Comparison of ENCODE assay signal across 25 cellular contexts in the genomic region with DNA sequence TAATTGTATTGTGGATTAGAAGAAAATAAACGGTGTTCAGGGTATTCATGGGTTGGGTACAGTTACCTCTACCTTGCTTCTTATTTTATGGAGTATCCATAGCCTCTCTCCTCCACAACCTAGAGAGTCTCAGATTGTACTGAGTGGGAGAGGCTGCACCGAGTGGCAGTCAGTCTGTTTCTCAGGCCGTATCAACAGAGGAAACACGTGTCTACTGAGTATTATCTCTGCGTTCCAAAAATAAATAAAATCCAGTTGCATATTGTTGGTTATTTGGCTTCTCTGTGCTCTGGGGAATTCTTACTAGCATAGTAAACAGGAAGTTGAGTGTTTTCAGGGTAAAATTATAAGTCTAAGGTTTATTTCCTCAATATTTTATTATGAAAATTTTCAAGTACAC.
DNase-seq lines count a peak whose midpoint lies in the region; ATAC-seq, FAIRE-seq and TF ChIP-seq lines count a peak whose summit lies in the region.
"Had no signal": no experiment of that assay in that cellular context is flagged by ENCODE, and none has a peak within 500 bp of the region (broad histone marks: within the 10 kb centered on the region; RNA-seq: fewer than 3 reads in every experiment).

No MANE protein-coding gene starts in this region.

- no peaks in the 10 kb centered on the region for H3K4me1 Mint-ChIP-seq in stimulated activated memory B cell treated with anti-CD40 and anti-IgM and Interleukin-4, amounts not matched to agents 10 μg/mL and 1 μg/mL and 100 μg/mL, for 72 hours

- H3K27me3 ChIP-seq in endothelial cell of umbilical vein (ENCODE audit: control insufficient read depth in 2 of 2, insufficient read depth in 2 of 2, low read length in 2 of 2) = no peaks in the 10 kb centered on the region
- H3K27me3 ChIP-seq: SJCRH30 had no signal

- peaks cover 24 to 29% of the 10 kb centered on the region in 2 experiments for H3K36me3 ChIP-seq in endothelial cell of umbilical vein (ENCODE audit: control insufficient read depth in 2 of 2, extremely low read depth in 1 of 2, insufficient read depth in 2 of 2, low read length in 2 of 2)
- H3K36me3 ChIP-seq: WERI-Rb-1 had no signal

- H3K9me3 ChIP-seq in endothelial cell of umbilical vein (replicated peaks; ENCODE audit: control insufficient read depth, insufficient read depth, low read length) = no peaks in the 10 kb centered on the region
- H3K9me3 ChIP-seq: SJCRH30 had no signal

- POLR2A ChIA-PET in endothelial cell of umbilical vein (lab: Charles Lee) = no interaction called here

- CTCF ChIA-PET in endothelial cell of umbilical vein (lab: Charles Lee) = no interaction called here

- dilution Hi-C loops in endothelial cell of umbilical vein (cut with MboI; ENCODE audit: extremely low pct_ligation_motif_present, low sequenced_read_pairs) = no loop called here

- H3K9ac ChIP-seq in endothelial cell of umbilical vein (replicated peaks; ENCODE audit: extremely low read depth, insufficient read depth, low read length) = no peak overlapping the region

- H3K4me3 Mint-ChIP-seq in stimulated activated memory B cell treated with anti-CD40 and anti-IgM and Interleukin-4, amounts not matched to agents 10 μg/mL and 1 μg/mL and 100 μg/mL, for 72 hours = no peak overlapping the region
- H3K4me3 Mint-ChIP-seq: activated CD4-positive, alpha-beta memory T cell treated with anti-CD3 and anti-CD28 coated beads for 36 hours; dendritic cell treated with granulocyte-macrophage colony-stimulating factor and Interleukin-4, amounts not matched to agents 40 ng/mL and 50 ng/mL, for 4 days; GM23338 had no signal

- H3K27ac Mint-ChIP-seq in stimulated activated memory B cell treated with anti-CD40 and anti-IgM and Interleukin-4, amounts not matched to agents 10 μg/mL and 1 μg/mL and 100 μg/mL, for 72 hours = no peak overlapping the region
- H3K27ac Mint-ChIP-seq: activated CD4-positive, alpha-beta memory T cell treated with anti-CD3 and anti-CD28 coated beads for 36 hours; dendritic cell treated with granulocyte-macrophage colony-stimulating factor and Interleukin-4, amounts not matched to agents 40 ng/mL and 50 ng/mL, for 4 days; GM23338 had no signal

- TF ChIP-seq CTCF in endothelial cell of umbilical vein (IDR thresholded peaks at IDR 0.05; ENCODE audit: extremely low read depth in 1 of 2, insufficient read depth in 1 of 2, low read depth in 1 of 2, low read length in 2 of 2) = no peak

- H3K27ac ChIP-seq in endothelial cell of umbilical vein (ENCODE audit: insufficient read depth, low read depth, low read length) = no peak overlapping the region
- H3K27ac ChIP-seq: C4-2B, PC-9, SJCRH30, WERI-Rb-1 had no signal

- no peak for FAIRE-seq in endothelial cell of umbilical vein (lab: Jason Lieb, UNC)
- FAIRE-seq: bronchial epithelial cell, G401.6, urothelium cell line had no signal

- intact Hi-C loops in Right ventricle myocardium superior (cut with DNase I) (no loop called here), cardiac septum (cut with DNase I) (no loop called here), endothelial cell of umbilical vein (cut with micrococcal nuclease) (loop anchor here (10.0 kb wide), 1 partner anchor 262 kb away; no protein-coding TSS in a partner anchor)

- H3K36me3 Mint-ChIP-seq in stimulated activated memory B cell treated with anti-CD40 and anti-IgM and Interleukin-4, amounts not matched to agents 10 μg/mL and 1 μg/mL and 100 μg/mL, for 72 hours = no peaks in the 10 kb centered on the region
- H3K36me3 Mint-ChIP-seq: activated CD4-positive, alpha-beta memory T cell treated with anti-CD3 and anti-CD28 coated beads for 36 hours had no signal

- TF ChIP-seq POLR2A in endothelial cell of umbilical vein (IDR thresholded peaks at IDR 0.05; ENCODE audit: low read depth, low read length) = no peak

- no peaks in the 10 kb centered on the region for H3K9me1 ChIP-seq in endothelial cell of umbilical vein (replicated peaks; ENCODE audit: control insufficient read depth, extremely low read depth, insufficient read depth, low read length)

- H2AFZ ChIP-seq in endothelial cell of umbilical vein (ENCODE audit: low read depth, low read length) = no peak overlapping the region
- H2AFZ ChIP-seq: GM23338, PC-9 had no signal

- no TSS peak for BruUV-seq in endothelial cell of umbilical vein (replicated peaks; lab: Mats Ljungman, UMichigan)

- ATAC-seq in Right ventricle myocardium superior (ENCODE audit: poor library complexity) = peak; percentile 85
- peak; percentile 64 for ATAC-seq in left lobe of liver
- ATAC-seq in stimulated activated memory B cell treated with anti-CD40 and anti-IgM and Interleukin-4, amounts not matched to agents 10 μg/mL and 1 μg/mL and 100 μg/mL, for 72 hours = no peak
- ATAC-seq in GM21723 (IDR thresholded peaks at IDR 0.05; ENCODE audit: unreplicated experiment) = no peak
- ATAC-seq: GM23338 had no signal

- DNase-seq in Right ventricle myocardium superior (no peak), cardiac septum (ENCODE audit: low spot score) (no peak), endothelial cell of umbilical vein (ENCODE audit: low read depth, low spot score) (peak; percentile 48), left lobe of liver (ENCODE audit: low spot score) (no peak), SW480 (ENCODE audit: low spot score) (no peak), NCI-H2171 treated with DMSO at 0.1 percent for 48 hours (lab: John Stamatoyannopoulos, UW) (no peak)
- DNase-seq: activated CD4-positive, alpha-beta memory T cell treated with anti-CD3 and anti-CD28 coated beads for 36 hours; activated gamma-delta T cell; KG1; NCI-H187; NCI-H2227 treated with DMSO at 0.1 percent for 48 hours; PC-9; posterior cingulate gyrus; SJCRH30; stimulated activated CD4-positive, alpha-beta T cell treated with anti-CD3 and anti-CD28 coated beads, Interleukin-4, amount 100 ng/mL, for 1 hour; WERI-Rb-1 had no signal

- no peak overlapping the region for H3K4me3 ChIP-seq in endothelial cell of umbilical vein (replicated peaks in 1 of 3; ENCODE audit: insufficient read depth in 1 of 3, low read depth in 1 of 3, low read length in 3 of 3)
- H3K4me3 ChIP-seq: GM23338, PC-9, SJCRH30, smooth muscle cell had no signal

- H4K20me1 ChIP-seq in endothelial cell of umbilical vein (replicated peaks; ENCODE audit: control insufficient read depth, extremely low read depth, insufficient read depth, low read length) = peaks cover 3% of the 10 kb centered on the region

- no peaks in the 10 kb centered on the region for H3K9me3 Mint-ChIP-seq in stimulated activated memory B cell treated with anti-CD40 and anti-IgM and Interleukin-4, amounts not matched to agents 10 μg/mL and 1 μg/mL and 100 μg/mL, for 72 hours
- H3K9me3 Mint-ChIP-seq: activated CD4-positive, alpha-beta memory T cell treated with anti-CD3 and anti-CD28 coated beads for 36 hours; dendritic cell treated with granulocyte-macrophage colony-stimulating factor and Interleukin-4, amounts not matched to agents 40 ng/mL and 50 ng/mL, for 4 days; GM23338 had no signal

- peak overlapping the region; percentile 30 for H3K4me2 ChIP-seq in endothelial cell of umbilical vein (ENCODE audit: insufficient read depth, low read length)
- H3K4me2 ChIP-seq: GM23338, PC-9, smooth muscle cell had no signal

- peaks cover 2% of the 10 kb centered on the region for H3K79me2 ChIP-seq in endothelial cell of umbilical vein (ENCODE audit: control insufficient read depth, insufficient read depth, low read length)

- peaks cover 16% of the 10 kb centered on the region for H3K4me1 ChIP-seq in endothelial cell of umbilical vein (ENCODE audit: control insufficient read depth, extremely low read depth, insufficient read depth, low read length)

- H3K27me3 Mint-ChIP-seq in stimulated activated memory B cell treated with anti-CD40 and anti-IgM and Interleukin-4, amounts not matched to agents 10 μg/mL and 1 μg/mL and 100 μg/mL, for 72 hours = peaks cover 23% of the 10 kb centered on the region

TF ChIP-seq in endothelial cell of umbilical vein, 7 proteins besides CTCF, POLR2A, EP300 and RAD21:
- TF ChIP-seq MYC (IDR thresholded peaks at IDR 0.05; ENCODE audit: low read depth, low read length) (no peak), JUN (IDR thresholded peaks at IDR 0.05; ENCODE audit: borderline replicate concordance, insufficient read depth, insufficient read length, low read depth) (no peak), POLR2AphosphoS5 (IDR thresholded peaks at IDR 0.05; ENCODE audit: insufficient read depth, low read depth, low read length) (no peak), GATA2 (IDR thresholded peaks at IDR 0.05; ENCODE audit: insufficient read depth, insufficient read length, low read depth, low read length) (no peak), FOS (IDR thresholded peaks at IDR 0.05; ENCODE audit: borderline replicate concordance, insufficient read depth, low read length) (no peak), EZH2 (IDR thresholded peaks at IDR 0.05; ENCODE audit: borderline replicate concordance, low read depth, low read length, severe bottlenecking) (no peak)
- TF ChIP-seq, protein P1, sequence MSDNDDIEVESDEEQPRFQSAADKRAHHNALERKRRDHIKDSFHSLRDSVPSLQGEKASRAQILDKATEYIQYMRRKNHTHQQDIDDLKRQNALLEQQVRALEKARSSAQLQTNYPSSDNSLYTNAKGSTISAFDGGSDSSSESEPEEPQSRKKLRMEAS (IDR thresholded peaks at IDR 0.05; ENCODE audit: insufficient read depth, insufficient read length) = no peak

Comparison
In these comparisons a context has a peak if more than half of its experiments do, and no peak if none do; other contexts are left out.
1. ATAC-seq: peak in Right ventricle myocardium superior (single experiment) and left lobe of liver (single experiment); none in stimulated activated memory B cell treated with anti-CD40 and anti-IgM and Interleukin-4, amounts not matched to agents 10 μg/mL and 1 μg/mL and 100 μg/mL, for 72 hours (single experiment) and GM21723 (single experiment).